In the genomic region with DNA sequence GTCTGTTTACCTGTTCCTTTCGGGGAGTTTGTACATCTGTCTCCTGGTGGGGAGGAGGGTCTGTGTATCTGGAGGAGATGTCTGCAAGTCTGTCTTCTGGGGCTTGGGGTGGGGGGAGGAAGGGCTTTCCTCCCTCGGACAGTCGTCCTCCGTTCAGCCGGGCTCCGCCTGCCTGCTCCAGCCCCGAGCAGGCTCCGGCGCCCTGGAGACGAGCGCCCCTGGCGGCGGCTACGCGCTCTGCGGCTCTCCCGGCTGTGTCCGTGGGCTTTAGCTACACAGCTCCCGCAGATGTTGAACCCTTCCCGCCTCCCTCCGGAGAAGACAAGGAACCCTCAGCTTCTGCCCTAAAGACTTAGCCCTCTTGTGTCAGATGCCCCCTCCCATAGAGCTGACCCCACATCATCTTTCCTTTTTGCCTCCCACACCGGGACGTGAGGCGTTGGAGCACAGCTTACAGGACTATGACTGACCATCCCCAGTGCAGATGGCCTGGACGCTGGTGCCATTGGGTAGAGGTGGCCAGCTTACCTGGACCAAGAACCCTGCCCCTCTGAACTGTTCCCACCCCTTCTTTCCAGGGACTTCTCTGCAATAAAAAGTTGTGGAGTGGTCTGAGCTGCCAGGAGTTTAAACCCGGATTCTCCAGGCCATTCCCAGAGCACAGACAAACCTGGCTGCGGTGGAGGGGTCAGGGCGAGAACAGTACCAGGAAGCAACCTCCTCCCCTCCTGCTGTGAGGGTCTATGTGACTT, we compare ENCODE assay signal across 1 cellular context.
TF ChIP-seq lines count a peak whose summit lies in the region.

No MANE protein-coding gene starts in this region.

TF ChIP-seq in IMR-90, 13 proteins besides CTCF, POLR2A, EP300 and RAD21:
- TF ChIP-seq SMC3 (IDR thresholded peaks at IDR 0.05; ENCODE audit: low read depth, low read length) = peak; percentile 61
- TF ChIP-seq BHLHE40 (IDR thresholded peaks at IDR 0.05; ENCODE audit: low read depth, low read length) = no peak; the same call in 1 of the 2 replicates
